In the genomic region with DNA sequence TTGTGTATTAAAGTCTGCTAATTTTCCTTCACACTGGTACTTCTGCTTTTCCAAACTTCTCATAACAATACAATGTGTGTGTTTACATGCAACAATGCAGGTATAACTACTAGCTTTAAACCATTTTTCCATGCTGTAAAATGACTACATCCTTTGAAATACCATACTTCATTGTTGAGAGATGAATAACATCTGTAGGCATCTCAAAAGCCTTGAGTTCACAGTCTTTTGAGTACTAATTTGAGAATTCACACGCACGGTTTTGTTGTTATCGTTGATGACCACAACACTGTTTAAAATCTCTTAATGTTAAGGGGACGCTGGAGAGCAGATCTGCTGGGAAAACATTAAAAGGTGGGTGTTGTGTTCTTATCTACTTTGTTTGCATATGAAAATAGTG, we compare ENCODE assay signal across 21 cellular contexts.
"Had no signal": no experiment of that assay in that cellular context is flagged by ENCODE, and none has a peak within 500 bp of the region (broad histone marks: within the 10 kb centered on the region; RNA-seq: fewer than 3 reads in every experiment).

No MANE protein-coding gene starts in this region.

- H3K4me3 Mint-ChIP-seq: memory B cell; mesothelial cell of epicardium; natural killer cell; neural crest cell; stimulated activated memory B cell treated with anti-CD40 and anti-IgM and Interleukin-4, amounts not matched to agents 10 μg/mL and 1 μg/mL and 100 μg/mL, for 72 hours; stimulated activated naive CD8-positive, alpha-beta T cell treated with anti-CD3 and anti-CD28 coated beads, Interleukin-15, Interleukin-2, amounts not matched to agents 100 ng/mL and 50 ng/mL, for 24 hours had no signal

- DNase-seq: dermis blood vessel endothelial cell; foreskin melanocyte; head of caudate nucleus; kidney; left cardiac atrium; left ventricle myocardium inferior; lower lobe of right lung; natural killer cell; ovary; right cardiac atrium; stimulated activated CD4-positive, alpha-beta T cell treated with anti-CD3 and anti-CD28 coated beads, Interleukin-15, amount 100 ng/mL, for 24 hours; stimulated activated CD4-positive, alpha-beta T cell treated with anti-CD3 and anti-CD28 coated beads, Interleukin-1b, Interleukin-23, amount 100 ng/mL, for 48 hours; stimulated activated CD4-positive, alpha-beta T cell treated with anti-CD3 and anti-CD28 coated beads, Interleukin-4, amount 100 ng/mL, for 24 hours; tibial artery had no signal

- H3K27ac Mint-ChIP-seq: memory B cell; natural killer cell; stimulated activated memory B cell treated with anti-CD40 and anti-IgM and Interleukin-4, amounts not matched to agents 10 μg/mL and 1 μg/mL and 100 μg/mL, for 72 hours; stimulated activated naive CD8-positive, alpha-beta T cell treated with anti-CD3 and anti-CD28 coated beads, Interleukin-15, Interleukin-2, amounts not matched to agents 100 ng/mL and 50 ng/mL, for 24 hours had no signal

- H3K36me3 Mint-ChIP-seq: memory B cell; mesothelial cell of epicardium; natural killer cell; stimulated activated memory B cell treated with anti-CD40 and anti-IgM and Interleukin-4, amounts not matched to agents 10 μg/mL and 1 μg/mL and 100 μg/mL, for 72 hours had no signal

- H3K27ac ChIP-seq: hepatocyte, left ventricle myocardium inferior, lower lobe of right lung, ovary, tibial artery had no signal

- H3K36me3 ChIP-seq: left ventricle myocardium inferior, lower lobe of right lung, ovary, tibial artery had no signal

- H3K4me1 ChIP-seq: left ventricle myocardium inferior, lower lobe of right lung, tibial artery had no signal

- H3K4me3 ChIP-seq: hepatocyte, left ventricle myocardium inferior, lower lobe of right lung, ovary, tibial artery had no signal

- H3K9me3 ChIP-seq: left ventricle myocardium inferior, lower lobe of right lung, ovary, tibial artery had no signal

- H2AFZ ChIP-seq: hepatocyte had no signal

- H3K27me3 ChIP-seq: hepatocyte, ovary, tibial artery had no signal

- H3K9me3 Mint-ChIP-seq: mesothelial cell of epicardium; stimulated activated naive CD8-positive, alpha-beta T cell treated with anti-CD3 and anti-CD28 coated beads, Interleukin-15, Interleukin-2, amounts not matched to agents 100 ng/mL and 50 ng/mL, for 24 hours had no signal

- FAIRE-seq: colon, kidney had no signal

- H3K27me3 Mint-ChIP-seq: memory B cell; stimulated activated memory B cell treated with anti-CD40 and anti-IgM and Interleukin-4, amounts not matched to agents 10 μg/mL and 1 μg/mL and 100 μg/mL, for 72 hours; stimulated activated naive CD8-positive, alpha-beta T cell treated with anti-CD3 and anti-CD28 coated beads, Interleukin-15, Interleukin-2, amounts not matched to agents 100 ng/mL and 50 ng/mL, for 24 hours had no signal

- H3K4me1 Mint-ChIP-seq: memory B cell; natural killer cell; stimulated activated memory B cell treated with anti-CD40 and anti-IgM and Interleukin-4, amounts not matched to agents 10 μg/mL and 1 μg/mL and 100 μg/mL, for 72 hours had no signal
